In genomic region chrX:55663584-55663983, GRCh38 we compare ENCODE assay signal across 34 cellular contexts. TPM values are rescaled to one million over a fixed set of nuclear protein-coding genes. Genes with fewer than 3 reads are reported as not detected.
"Had no signal": no experiment of that assay in that cellular context is flagged by ENCODE, and none has a peak within 500 bp of the region (broad histone marks: within the 10 kb centered on the region; RNA-seq: fewer than 3 reads in every experiment).

No MANE protein-coding gene starts in this region.

- H3K27me3 ChIP-seq: heart left ventricle, neutrophil, sigmoid colon, thyroid gland, upper lobe of left lung, vagina had no signal

- H3K36me3 ChIP-seq: heart left ventricle, neutrophil, sigmoid colon, thyroid gland, upper lobe of left lung, vagina had no signal

- H3K9me3 ChIP-seq: neutrophil, sigmoid colon, thyroid gland, upper lobe of left lung, vagina had no signal

- ATAC-seq: activated CD8-positive, alpha-beta memory T cell treated with anti-CD3 and anti-CD28 coated beads, Interleukin-2, amount 10 ng/mL, durations not matched to agents 7 days and 5 days; activated CD8-positive, alpha-beta T cell treated with anti-CD3 and anti-CD28 coated beads, Interleukin-2, amount 10 ng/mL, durations not matched to agents 7 days and 5 days; activated naive CD4-positive, alpha-beta T cell treated with anti-CD3 and anti-CD28 coated beads, Interleukin-2, amount 50 U/mL, for 72 hours; esophagus mucosa; heart left ventricle; left colon; stimulated activated effector memory CD8-positive, alpha-beta T cell treated with anti-CD3 and anti-CD28 coated beads, Interleukin-12 subunit alpha, Interleukin-12 subunit beta, amount 100 ng/mL, for 72 hours; stimulated activated naive CD8-positive, alpha-beta T cell treated with anti-CD3 and anti-CD28 coated beads, Interleukin-15, amount 100 ng/mL, for 72 hours had no signal

- DNase-seq: activated B cell treated with CpG ODN at 0.5 μM for 24 hours; activated CD8-positive, alpha-beta memory T cell treated with anti-CD3 and anti-CD28 coated beads, Interleukin-2, amount 10 ng/mL, durations not matched to agents 7 days and 5 days; activated CD8-positive, alpha-beta T cell treated with anti-CD3 and anti-CD28 coated beads, Interleukin-2, amount 10 ng/mL, durations not matched to agents 7 days and 5 days; activated T-cell treated with anti-CD3 and anti-CD28 coated beads, Interleukin-2, amount 50 U/mL, for 48 hours; endodermal cell; foreskin fibroblast; heart left ventricle; hypothalamus; immature natural killer cell; kidney; left colon; mammary epithelial cell; naive B cell; nephron progenitor cell; sigmoid colon; small intestine; stimulated activated CD4-positive, alpha-beta T cell treated with anti-CD3 and anti-CD28 coated beads, Interleukin-4, amount 100 ng/mL, for 24 hours; stimulated activated naive CD8-positive, alpha-beta T cell treated with anti-CD3 and anti-CD28 coated beads, Interleukin-15, amount 100 ng/mL, for 72 hours; substantia nigra; T-helper 9 cell; thyroid gland; upper lobe of left lung had no signal

- H3K27ac ChIP-seq: heart left ventricle, neutrophil, sigmoid colon, thyroid gland, upper lobe of left lung, vagina had no signal

- H3K4me3 ChIP-seq: heart left ventricle, sigmoid colon, thyroid gland, upper lobe of left lung, vagina had no signal

- H3K4me1 ChIP-seq: heart left ventricle, sigmoid colon, thyroid gland, upper lobe of left lung, vagina had no signal

RNA-seq across cellular contexts. Expression of gene FOXR2, which starts 40.4 kb away (rescaled TPM):
- total RNA-seq: activated B cell treated with CpG ODN at 0.5 μM for 24 hours; activated CD8-positive, alpha-beta memory T cell treated with anti-CD3 and anti-CD28 coated beads, Interleukin-2, amount 10 ng/mL, durations not matched to agents 7 days and 5 days; activated CD8-positive, alpha-beta T cell treated with anti-CD3 and anti-CD28 coated beads, Interleukin-2, amount 10 ng/mL, durations not matched to agents 7 days and 5 days; activated naive CD4-positive, alpha-beta T cell treated with anti-CD3 and anti-CD28 coated beads, Interleukin-2, amount 50 U/mL, for 72 hours; activated T-helper 2 cell treated with anti-CD3 and anti-CD28 coated beads, Interferon-gamma antibody, Interleukin-2, Interleukin-4, amounts not matched to agents 10 μg/mL and 5 μg/mL and 100 μg/mL, durations not matched to agents 14 hours and 24 hours and 36 hours; bronchial epithelial cell; endodermal cell; esophagus mucosa; heart left ventricle; kidney; left colon; liver; mammary epithelial cell; mesothelial cell of epicardium; osteocyte; progenitor cell of endocrine pancreas; renal cortical epithelial cell; sigmoid colon; thyroid gland; upper lobe of left lung; vagina had no signal
